Comparison of ENCODE assay signal across 8 cellular contexts in genomic region chr9:130707225-130707976, GRCh38. TPM values are rescaled to one million over a fixed set of nuclear protein-coding genes. Genes with fewer than 3 reads are reported as not detected.
A peak's percentile ranks its signal among the peaks of the same experiment; 100 is the strongest.
DNase-seq lines count a peak whose midpoint lies in the region; ATAC-seq and TF ChIP-seq lines count a peak whose summit lies in the region.

No MANE protein-coding gene starts in this region.

- CTCF ChIA-PET in CD4-positive, alpha-beta memory T cell (lab: Charles Lee; ENCODE audit: partially characterized antibody) = interaction anchor here (0.7 to 12.2 kb wide), 15 partner anchors 8 to 339 kb away, joined by 3 to 137 read pairs (median 5); partner anchors contain the start of gene EXOSC2

- peaks cover 5% of the 10 kb centered on the region for H3K4me1 ChIP-seq in CD4-positive, alpha-beta memory T cell (ENCODE audit: insufficient read depth, low read length)
- H3K4me1 ChIP-seq in RWPE2 (ENCODE audit: insufficient read depth, poor library complexity, severe bottlenecking) = peaks cover 2% of the 10 kb centered on the region

- peak; percentile 88 for TF ChIP-seq CTCF in RWPE2 (IDR thresholded peaks at IDR 0.05; ENCODE audit: poor library complexity, severe bottlenecking)
- TF ChIP-seq CTCF in retinal pigment epithelial cell (conservative IDR thresholded peaks at IDR 0.05; ENCODE audit: low read depth, low read length) = peak; percentile 67

- H3K27me3 Mint-ChIP-seq in CD4-positive, alpha-beta memory T cell = no peaks in the 10 kb centered on the region
- H3K27me3 Mint-ChIP-seq in activated T-helper 17 cell treated with anti-CD3 and anti-CD28 coated beads, Interleukin-2, amount 50 U/mL, for 72 hours = no peaks in the 10 kb centered on the region

- H3K27ac ChIP-seq in CD4-positive, alpha-beta memory T cell (ENCODE audit: low read depth, low read length) = no peak overlapping the region
- no peak overlapping the region for H3K27ac ChIP-seq in RWPE2 (ENCODE audit: poor library complexity, severe bottlenecking)

- no peak overlapping the region for H3K4me3 Mint-ChIP-seq in CD4-positive, alpha-beta memory T cell
- H3K4me3 Mint-ChIP-seq in activated T-helper 17 cell treated with anti-CD3 and anti-CD28 coated beads, Interleukin-2, amount 50 U/mL, for 72 hours = no peak overlapping the region

- no peaks in the 10 kb centered on the region for H3K9me3 Mint-ChIP-seq in CD4-positive, alpha-beta memory T cell
- H3K9me3 Mint-ChIP-seq in activated T-helper 17 cell treated with anti-CD3 and anti-CD28 coated beads, Interleukin-2, amount 50 U/mL, for 72 hours = no peaks in the 10 kb centered on the region

- H3K27me3 ChIP-seq in CD4-positive, alpha-beta memory T cell (ENCODE audit: insufficient read depth, low read length) = no peaks in the 10 kb centered on the region
- no peaks in the 10 kb centered on the region for H3K27me3 ChIP-seq in RWPE2 (ENCODE audit: insufficient read depth, poor library complexity, severe bottlenecking)

- POLR2A ChIA-PET in CD4-positive, alpha-beta memory T cell (lab: Charles Lee; ENCODE audit: partially characterized antibody) = interaction anchor here (0.8 to 2.1 kb wide), 4 partner anchors 8 to 25 kb away, joined by 3 to 10 read pairs (median 3); partner anchors contain the start of gene EXOSC2

- TF ChIP-seq EP300 in Ishikawa (IDR thresholded peaks at IDR 0.05; ENCODE audit: borderline replicate concordance) = no peak

- no peak overlapping the region for H3K4me3 ChIP-seq in CD4-positive, alpha-beta memory T cell (ENCODE audit: low read length in 2 of 2)
- H3K4me3 ChIP-seq in RWPE2 (ENCODE audit: severe bottlenecking) (no peak overlapping the region), retinal pigment epithelial cell (ENCODE audit: low read length) (no peak overlapping the region)

- intact Hi-C loops in CD4-positive, alpha-beta memory T cell (cut with micrococcal nuclease) = loop anchor here (1.0 kb wide), 1 partner anchor 156 kb away; no protein-coding TSS in a partner anchor

- peaks cover under 1 to 7% (median 4%) of the 10 kb centered on the region in 4 donors for H3K4me1 Mint-ChIP-seq in CD4-positive, alpha-beta memory T cell
- H3K4me1 Mint-ChIP-seq in activated T-helper 17 cell treated with anti-CD3 and anti-CD28 coated beads, Interleukin-2, amount 50 U/mL, for 72 hours = peaks cover 6% of the 10 kb centered on the region

- H3K36me3 ChIP-seq in CD4-positive, alpha-beta memory T cell (ENCODE audit: insufficient read depth, low read length) = peaks cover 21% of the 10 kb centered on the region
- peaks cover 31% of the 10 kb centered on the region for H3K36me3 ChIP-seq in RWPE2 (ENCODE audit: low read depth)

- H3K9me3 ChIP-seq in CD4-positive, alpha-beta memory T cell (ENCODE audit: control insufficient read depth in 1 of 2, low read length in 2 of 2) = no peaks in the 10 kb centered on the region
- H3K9me3 ChIP-seq in RWPE2 (ENCODE audit: severe bottlenecking) = no peaks in the 10 kb centered on the region

- H3K27ac Mint-ChIP-seq in CD4-positive, alpha-beta memory T cell = peak overlapping the region in 5 of 7 donors; percentile 6 to 79 (median 60)
- no peak overlapping the region for H3K27ac Mint-ChIP-seq in activated T-helper 17 cell treated with anti-CD3 and anti-CD28 coated beads, Interleukin-2, amount 50 U/mL, for 72 hours

- DNase-seq in CD4-positive, alpha-beta memory T cell = peak; percentile 66 to 72 (median 67)
- DNase-seq in RWPE2 (ENCODE audit: low spot score) (no peak), germinal center (ENCODE audit: low spot score) (peak; percentile 42), retinal pigment epithelial cell (ENCODE audit: low read depth) (no peak)
- peak; percentile 60 for DNase-seq in activated T-helper 9 cell treated with anti-CD3 and anti-CD28 coated beads, Interleukin-2, amount 50 U/mL, for 16 hours (ENCODE audit: low read depth)

- ATAC-seq in RWPE2 (ENCODE audit: low read depth) (peak; percentile 69), HG02884 (IDR thresholded peaks at IDR 0.05; ENCODE audit: unreplicated experiment) (no peak)
- no peak for ATAC-seq in activated T-helper 17 cell treated with anti-CD3 and anti-CD28 coated beads, Interleukin-2, amount 50 U/mL, for 72 hours (replicated peaks)

- peaks cover 18 to 29% of the 10 kb centered on the region in 2 donors for H3K36me3 Mint-ChIP-seq in CD4-positive, alpha-beta memory T cell
- H3K36me3 Mint-ChIP-seq in activated T-helper 17 cell treated with anti-CD3 and anti-CD28 coated beads, Interleukin-2, amount 50 U/mL, for 72 hours (ENCODE audit: low read depth) = peaks cover 49% of the 10 kb centered on the region

- TF ChIP-seq RAD21 in Ishikawa (IDR thresholded peaks at IDR 0.05; ENCODE audit: low read depth) = peak; percentile 64

TF ChIP-seq in Ishikawa, 13 proteins besides CTCF, POLR2A, EP300 and RAD21:
- no peak for TF ChIP-seq YY1 (IDR thresholded peaks at IDR 0.05; ENCODE audit: low read depth)
- TF ChIP-seq TAF1 (IDR thresholded peaks at IDR 0.05; ENCODE audit: low read depth) = no peak

RNA-seq across cellular contexts. Expression of gene EXOSC2, which starts 13.8 kb away (rescaled TPM):
- total RNA-seq in CD4-positive, alpha-beta memory T cell = 10 to 100 TPM; 53.9 to 60.8 TPM
- polyA plus RNA-seq in CD4-positive, alpha-beta memory T cell = 10 to 100 TPM; 22.6 to 25.3 TPM
- 10 to 100 TPM; 66.9 to 89.1 TPM for total RNA-seq in activated T-helper 17 cell treated with anti-CD3 and anti-CD28 coated beads, Interleukin-2, amount 50 U/mL, for 72 hours

RNA-seq across cellular contexts. Expression of gene PRDM12, which starts 43.0 kb away (rescaled TPM):
- not detected for total RNA-seq in CD4-positive, alpha-beta memory T cell
- polyA plus RNA-seq in CD4-positive, alpha-beta memory T cell = under 1 TPM in 1 of 2 donors, not detected in 1; 0.11 TPM
- under 1 TPM in 1 of 2 donors, not detected in 1; 0.15 TPM for total RNA-seq in activated T-helper 17 cell treated with anti-CD3 and anti-CD28 coated beads, Interleukin-2, amount 50 U/mL, for 72 hours

Comparison
In these comparisons a context has a peak if more than half of its experiments do, and no peak if none do; other contexts are left out.
1. DNase-seq: peak in CD4-positive, alpha-beta memory T cell (5 of 5), activated T-helper 9 cell treated with anti-CD3 and anti-CD28 coated beads, Interleukin-2, amount 50 U/mL, for 16 hours (single experiment) and germinal center (single experiment); none in RWPE2 (single experiment) and retinal pigment epithelial cell (single experiment).